ENCODE assay signal across 22 cellular contexts in genomic region chr2:235149736-235150135, GRCh38.
"Had no signal": no experiment of that assay in that cellular context is flagged by ENCODE, and none has a peak within 500 bp of the region (broad histone marks: within the 10 kb centered on the region; RNA-seq: fewer than 3 reads in every experiment).

No MANE protein-coding gene starts in this region.

- H3K36me3 Mint-ChIP-seq: activated naive CD8-positive, alpha-beta T cell treated with anti-CD3 and anti-CD28 coated beads for 36 hours; T-cell; WTC11 had no signal

- H3K27me3 Mint-ChIP-seq: dendritic cell treated with granulocyte-macrophage colony-stimulating factor and Interleukin-4, amounts not matched to agents 40 ng/mL and 50 ng/mL, for 4 days had no signal

- H3K9me3 ChIP-seq: left ventricle myocardium inferior, tibial nerve, uterus had no signal

- H3K4me3 Mint-ChIP-seq: activated naive CD8-positive, alpha-beta T cell treated with anti-CD3 and anti-CD28 coated beads for 36 hours; activated T-cell treated with anti-CD3 and anti-CD28 coated beads, Interleukin-2, amount 50 U/mL, for 4 hours; dendritic cell treated with granulocyte-macrophage colony-stimulating factor and Interleukin-4, amounts not matched to agents 40 ng/mL and 50 ng/mL, for 4 days; stimulated activated naive CD8-positive, alpha-beta T cell treated with anti-CD3 and anti-CD28 coated beads, Interleukin-15, Interleukin-2, amounts not matched to agents 100 ng/mL and 50 ng/mL, for 24 hours; T-cell; T-helper 2 cell treated with Interferon-gamma antibody and Interleukin-4, amounts not matched to agents 5 μg/mL and 100 μg/mL, for 36 hours; WTC11 had no signal

- H3K4me3 ChIP-seq: left ventricle myocardium inferior, tibial nerve, uterus had no signal

- H3K4me1 ChIP-seq: left ventricle myocardium inferior, uterus had no signal

- ATAC-seq: activated T-cell treated with anti-CD3 and anti-CD28 coated beads, Interleukin-2, amount 50 U/mL, for 4 hours; SK-N-SH treated with all-trans-retinoic acid at 6 μM for 48 hours; T-cell; WTC11 had no signal

- H3K4me1 Mint-ChIP-seq: activated naive CD8-positive, alpha-beta T cell treated with anti-CD3 and anti-CD28 coated beads for 36 hours; T-cell; WTC11 had no signal

- DNase-seq: activated CD8-positive, alpha-beta memory T cell treated with anti-CD3 and anti-CD28 coated beads, Interleukin-2, amount 50 U/mL, for 4 hours; activated naive CD4-positive, alpha-beta T cell treated with Interleukin-2 at 50 U/mL for 16 hours; activated naive CD8-positive, alpha-beta T cell treated with anti-CD3 and anti-CD28 coated beads for 36 hours; activated T-cell treated with anti-CD3 and anti-CD28 coated beads, Interleukin-2, amount 50 U/mL, for 4 hours; cerebellar nuclear complex; effector CD8-positive, alpha-beta T cell; erythroblast; foreskin fibroblast; kidney; left ventricle myocardium inferior; retina; stimulated activated CD4-positive, alpha-beta T cell treated with anti-CD3 and anti-CD28 coated beads, Interleukin-12 subunit alpha, Interleukin-12 subunit beta, amount 100 ng/mL, for 4 hours; T-cell; uterus had no signal

- H3K27ac Mint-ChIP-seq: activated naive CD8-positive, alpha-beta T cell treated with anti-CD3 and anti-CD28 coated beads for 36 hours; activated T-helper 2 cell treated with anti-CD3 and anti-CD28 coated beads, Interferon-gamma antibody, Interleukin-2, Interleukin-4, amounts not matched to agents 10 μg/mL and 5 μg/mL and 100 μg/mL, durations not matched to agents 14 hours and 24 hours and 36 hours; dendritic cell treated with granulocyte-macrophage colony-stimulating factor and Interleukin-4, amounts not matched to agents 40 ng/mL and 50 ng/mL, for 4 days; progenitor cell of endocrine pancreas; stimulated activated naive CD8-positive, alpha-beta T cell treated with anti-CD3 and anti-CD28 coated beads, Interleukin-15, Interleukin-2, amounts not matched to agents 100 ng/mL and 50 ng/mL, for 24 hours; T-cell; T-helper 2 cell treated with Interferon-gamma antibody and Interleukin-4, amounts not matched to agents 5 μg/mL and 100 μg/mL, for 36 hours; WTC11 had no signal

- H3K27me3 ChIP-seq: tibial nerve, uterus had no signal

- H3K27ac ChIP-seq: left ventricle myocardium inferior, uterus had no signal

- H3K36me3 ChIP-seq: left ventricle myocardium inferior, tibial nerve, uterus had no signal

- H3K9me3 Mint-ChIP-seq: activated naive CD8-positive, alpha-beta T cell treated with anti-CD3 and anti-CD28 coated beads for 36 hours; activated T-cell treated with anti-CD3 and anti-CD28 coated beads, Interleukin-2, amount 50 U/mL, for 4 hours; activated T-helper 2 cell treated with anti-CD3 and anti-CD28 coated beads, Interferon-gamma antibody, Interleukin-2, Interleukin-4, amounts not matched to agents 10 μg/mL and 5 μg/mL and 100 μg/mL, durations not matched to agents 14 hours and 24 hours and 36 hours; dendritic cell treated with granulocyte-macrophage colony-stimulating factor and Interleukin-4, amounts not matched to agents 40 ng/mL and 50 ng/mL, for 4 days; stimulated activated naive CD8-positive, alpha-beta T cell treated with anti-CD3 and anti-CD28 coated beads, Interleukin-15, Interleukin-2, amounts not matched to agents 100 ng/mL and 50 ng/mL, for 24 hours; T-cell; T-helper 2 cell treated with Interferon-gamma antibody and Interleukin-4, amounts not matched to agents 5 μg/mL and 100 μg/mL, for 36 hours had no signal
